Comparison of ENCODE assay signal across 8 cellular contexts in the genomic region with DNA sequence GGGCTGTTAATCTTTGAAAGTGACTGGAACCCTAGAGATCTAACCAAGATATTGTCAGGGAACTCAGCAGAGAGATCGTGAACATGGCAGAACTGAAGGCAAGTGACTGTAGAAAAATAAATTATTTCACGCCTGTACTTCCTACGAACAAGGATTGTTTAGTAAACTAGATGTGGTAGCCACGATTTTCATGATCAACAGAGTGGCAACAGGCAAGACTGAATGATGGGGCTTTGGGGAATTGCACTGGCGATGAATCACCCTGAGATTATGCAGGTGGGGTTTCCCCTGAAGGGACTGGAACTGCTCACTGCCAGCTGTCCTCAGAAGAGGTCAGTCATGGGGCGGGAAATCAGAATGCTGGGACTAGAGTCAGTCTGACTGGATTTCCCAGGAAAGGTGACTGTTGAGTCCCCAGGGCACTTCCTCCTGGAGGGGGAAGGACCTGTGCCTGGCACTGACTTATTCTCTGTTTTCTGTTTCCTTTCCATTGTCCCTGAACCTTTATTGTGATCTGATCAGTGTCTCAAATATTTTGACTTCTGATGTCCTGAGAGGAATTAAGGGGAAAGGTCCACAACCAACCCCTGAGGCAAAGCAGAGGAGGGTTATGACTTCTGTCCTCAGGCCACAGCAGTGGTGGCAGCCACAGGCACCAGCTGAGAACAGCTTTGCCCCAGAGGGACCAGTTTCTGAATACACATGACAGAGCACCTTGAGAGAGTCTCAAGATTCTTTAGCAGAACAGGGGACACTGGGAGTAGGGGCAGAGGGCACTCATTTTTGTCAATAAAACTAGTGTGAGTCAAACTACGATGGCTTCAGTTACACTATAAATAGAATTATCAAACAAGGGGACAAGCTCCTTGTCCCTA.
A peak's percentile ranks its signal among the peaks of the same experiment; 100 is the strongest.
DNase-seq lines count a peak whose midpoint lies in the region; ATAC-seq and TF ChIP-seq lines count a peak whose summit lies in the region.

No MANE protein-coding gene starts in this region.

- H3K36me3 ChIP-seq in GM06990 (ENCODE audit: control insufficient read depth, insufficient read depth, low read length) (no peaks in the 10 kb centered on the region), HUES48 (ENCODE audit: control insufficient read depth, insufficient read depth, low read length) (no peaks in the 10 kb centered on the region), left lung (no peaks in the 10 kb centered on the region), thyroid gland (no peaks in the 10 kb centered on the region)

- intact Hi-C loops in left lung (cut with DNase I), result no loop called here
- intact Hi-C loops in thyroid gland (cut with DNase I), result no loop called here

- 49 to 61% methylated on average over 7 of the region's 7 CpGs for WGBS in thyroid gland, 2 donors

- H3K27ac ChIP-seq in HUES48 (ENCODE audit: low read depth, low read length) (peak overlapping the region; percentile 11), left lung (peak overlapping the region in 1 of 2 donors; percentile 20), thyroid gland (no peak overlapping the region)

- H3K27me3 ChIP-seq in GM06990 (replicated peaks; ENCODE audit: control insufficient read depth, insufficient read depth, low read length) (no peaks in the 10 kb centered on the region), HUES48 (ENCODE audit: control insufficient read depth, insufficient read depth, low read length) (no peaks in the 10 kb centered on the region), left lung (no peaks in the 10 kb centered on the region), thyroid gland (no peaks in the 10 kb centered on the region)

- H3K9me3 Mint-ChIP-seq in activated naive CD4-positive, alpha-beta T cell treated with anti-CD3 and anti-CD28 coated beads, Interleukin-2, amount 50 U/mL, for 72 hours, result peaks cover 0 to 11% of the 10 kb centered on the region in 2 donors

- H3K4me1 ChIP-seq in HUES48 (ENCODE audit: control insufficient read depth, insufficient read depth, low read length) (no peaks in the 10 kb centered on the region), left lung (peaks cover 0 to 9% of the 10 kb centered on the region in 2 donors), thyroid gland (no peaks in the 10 kb centered on the region)

- DNase-seq in GM06990 (ENCODE audit: extremely low read depth, insufficient read length) (peak; percentile 42), left lung (peak in 1 of 2 donors; percentile 60), thyroid gland (peak; percentile 19 to 21), COR-L47 (lab: John Stamatoyannopoulos, UW) (no peak), NCI-H146 treated with DMSO at 0.1 percent for 48 hours (lab: John Stamatoyannopoulos, UW; ENCODE audit: unreplicated experiment) (no peak)
- peak; percentile 70 to 90 for DNase-seq in activated naive CD4-positive, alpha-beta T cell treated with anti-CD3 and anti-CD28 coated beads, Interleukin-2, amount 50 U/mL, for 72 hours (ENCODE audit: low spot score in 2 of 2)

- TF ChIP-seq POLR2A in thyroid gland (IDR thresholded peaks at IDR 0.05), result no peak

- H3K4me3 ChIP-seq in GM06990 (replicated peaks; ENCODE audit: low read depth, low read length) (no peak overlapping the region), HUES48 (ENCODE audit: low read depth, low read length) (no peak overlapping the region), left lung (no peak overlapping the region), thyroid gland (replicated peaks in 1 of 3) (no peak overlapping the region)

- TF ChIP-seq CTCF in GM06990 (IDR thresholded peaks at IDR 0.05; ENCODE audit: insufficient read depth, low read length, poor library complexity, severe bottlenecking) (no peak), left lung (IDR thresholded peaks at IDR 0.05) (no peak), thyroid gland (IDR thresholded peaks at IDR 0.05) (no peak)

- peak overlapping the region; percentile 92 to 95 for H3K27ac Mint-ChIP-seq in activated naive CD4-positive, alpha-beta T cell treated with anti-CD3 and anti-CD28 coated beads, Interleukin-2, amount 50 U/mL, for 72 hours

- ATAC-seq in GM21717 (IDR thresholded peaks at IDR 0.05; ENCODE audit: unreplicated experiment) (peak; percentile 64), left lung (peak; percentile 85)
- ATAC-seq in activated naive CD4-positive, alpha-beta T cell treated with anti-CD3 and anti-CD28 coated beads, Interleukin-2, amount 50 U/mL, for 72 hours, result peak; percentile 59 to 76

- peaks cover 0 to 9% of the 10 kb centered on the region in 2 donors for H3K36me3 Mint-ChIP-seq in activated naive CD4-positive, alpha-beta T cell treated with anti-CD3 and anti-CD28 coated beads, Interleukin-2, amount 50 U/mL, for 72 hours

- H3K9me3 ChIP-seq in HUES48 (ENCODE audit: control insufficient read depth, insufficient read depth, low read length) (no peaks in the 10 kb centered on the region), left lung (no peaks in the 10 kb centered on the region), thyroid gland (no peaks in the 10 kb centered on the region)

- H3K9ac ChIP-seq in HUES48 (ENCODE audit: low read depth, low read length), result no peak overlapping the region

Comparison
In these comparisons a context has a peak if more than half of its experiments do, and no peak if none do; other contexts are left out.
1. DNase-seq: peak in GM06990 (single experiment), activated naive CD4-positive, alpha-beta T cell treated with anti-CD3 and anti-CD28 coated beads, Interleukin-2, amount 50 U/mL, for 72 hours (2 of 2) and thyroid gland (2 of 2); none in COR-L47 (single experiment) and NCI-H146 treated with DMSO at 0.1 percent for 48 hours (single experiment).
2. Peak in every context shown above with its lines, with median percentiles within 50 percentile points of each other: ATAC-seq.